In the genomic region with DNA sequence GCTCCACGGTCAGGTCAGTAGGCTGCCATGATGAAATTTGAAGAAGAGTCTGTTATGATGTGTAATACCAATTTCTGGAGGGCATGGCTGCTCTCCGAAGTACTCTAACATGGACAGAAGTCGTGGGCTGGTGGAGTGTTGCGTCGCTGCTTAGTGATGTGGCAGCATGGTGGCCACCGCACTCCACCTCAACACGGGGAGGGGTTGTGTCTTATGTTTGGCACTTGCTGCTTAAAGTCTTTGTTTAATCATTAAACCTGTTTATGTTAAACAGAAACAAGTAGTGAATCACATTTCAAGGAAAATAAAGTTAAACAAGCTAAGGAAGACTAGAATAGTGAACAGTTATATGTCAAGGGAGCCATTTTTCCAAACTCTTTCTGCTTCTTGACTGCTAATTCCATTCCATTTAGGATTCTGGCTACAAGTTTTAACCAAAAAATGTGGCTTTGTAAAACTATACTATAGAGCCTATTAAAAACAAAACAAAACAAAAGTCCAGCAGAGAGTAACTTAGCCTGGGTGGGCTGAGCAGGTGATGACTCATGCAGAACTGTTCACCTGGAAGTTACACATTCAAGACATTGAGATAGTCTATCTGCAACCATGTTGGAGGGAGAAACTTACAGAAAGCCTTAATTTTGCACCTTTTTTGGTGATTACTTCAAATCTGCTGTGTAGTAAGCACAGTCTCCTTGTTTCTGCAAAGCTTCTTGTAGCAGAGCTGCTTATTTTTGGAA, we compare ENCODE assay signal across 24 cellular contexts. TPM values are rescaled to one million over a fixed set of nuclear protein-coding genes. Genes with fewer than 3 reads are reported as not detected.
DNase-seq lines count a peak whose midpoint lies in the region; ATAC-seq and TF ChIP-seq lines count a peak whose summit lies in the region.
"Had no signal": no experiment of that assay in that cellular context is flagged by ENCODE, and none has a peak within 500 bp of the region (broad histone marks: within the 10 kb centered on the region; RNA-seq: fewer than 3 reads in every experiment).

No MANE protein-coding gene starts in this region.

- TF ChIP-seq CTCF in GM23338 (conservative IDR thresholded peaks at IDR 0.05; ENCODE audit: low read depth in 2 of 2) (no peak), nephron (IDR thresholded peaks at IDR 0.05; ENCODE audit: unreplicated experiment in 3 of 3) (no peak)

- no peak overlapping the region for H3K18ac ChIP-seq in mesendoderm (ENCODE audit: low read length)

- H4K8ac ChIP-seq in mesendoderm (ENCODE audit: low read depth, low read length): no peak overlapping the region

- no peaks in the 10 kb centered on the region for H3K79me1 ChIP-seq in mesendoderm (ENCODE audit: low read length)

- H3K27ac Mint-ChIP-seq in GM23338: no peak overlapping the region; the same call in 1 of the 2 replicates
- H3K27ac Mint-ChIP-seq in nephron: peak overlapping the region; percentile 63 to 86 (median 80)
- H3K27ac Mint-ChIP-seq: CD14-positive monocyte had no signal

- H3K36me3 Mint-ChIP-seq in GM23338 (ENCODE audit: low read depth) (peaks cover 4% of the 10 kb centered on the region; the same call in 1 of the 3 replicates), nephron (ENCODE audit: low read depth) (peaks cover 15% of the 10 kb centered on the region)
- H3K36me3 Mint-ChIP-seq: CD14-positive monocyte had no signal

- no peak overlapping the region for H3K23ac ChIP-seq in mesendoderm (ENCODE audit: low read length)

- DNase-seq in GM23338 (ENCODE audit: low spot score) (no peak), HT-29 (ENCODE audit: low spot score) (peak; percentile 58), astrocyte of the hippocampus (ENCODE audit: low read depth, low spot score) (peak; percentile 12), mesendoderm (no peak), COR-L47 (lab: John Stamatoyannopoulos, UW) (no peak), ACHN (no peak)
- DNase-seq: activated CD4-positive, alpha-beta T cell treated with anti-CD3 and anti-CD28 coated beads, Interleukin-2, amount 50 U/mL, for 1 hour; activated naive CD4-positive, alpha-beta T cell treated with Interleukin-2 at 50 U/mL for 16 hours; adrenal gland; DMS79 treated with DMSO at 0.1 percent for 48 hours; GDM1; Kasumi-1; NCI-H1436 treated with DMSO at 0.1 percent for 48 hours; NCI-H2107; NCI-H748 treated with DMSO at 0.1 percent for 48 hours; ovary; retina; SIG-M5; stimulated activated naive CD4-positive, alpha-beta T cell; upper lobe of left lung; WERI-Rb-1 had no signal

- no peaks in the 10 kb centered on the region for H3K9me3 Mint-ChIP-seq in GM23338
- H3K9me3 Mint-ChIP-seq in nephron: no peaks in the 10 kb centered on the region
- H3K9me3 Mint-ChIP-seq: CD14-positive monocyte had no signal

- H2AK5ac ChIP-seq in mesendoderm (ENCODE audit: low read length): no peak overlapping the region

- H3K9ac ChIP-seq in mesendoderm (ENCODE audit: low read length): no peak overlapping the region

- H2AFZ ChIP-seq in GM23338: no peak overlapping the region

- H3K4me1 ChIP-seq in GM23338 (ENCODE audit: insufficient read depth) (peaks cover 35% of the 10 kb centered on the region), mesendoderm (ENCODE audit: control insufficient read depth, low read depth, low read length) (no peaks in the 10 kb centered on the region)
- H3K4me1 ChIP-seq: adrenal gland, upper lobe of left lung had no signal

- no peak overlapping the region for H2BK120ac ChIP-seq in mesendoderm (ENCODE audit: low read depth, low read length)

- H3K4me2 ChIP-seq in GM23338 (peak overlapping the region; percentile 44), mesendoderm (ENCODE audit: low read length) (no peak overlapping the region)

- no peaks in the 10 kb centered on the region for H3F3A ChIP-seq in GM23338 (replicated peaks; ENCODE audit: low read depth)

- H2BK5ac ChIP-seq in mesendoderm (ENCODE audit: low read length): no peak overlapping the region

- H4K20me1 ChIP-seq in GM23338 (replicated peaks; ENCODE audit: insufficient read depth): no peaks in the 10 kb centered on the region

- in situ Hi-C loops in ACHN (cut with HindIII; ENCODE audit: low pct_ligation_motif_present, low pct_unique_long_range_greater_than_20kb, low sequenced_read_pairs): no loop called here

- H3K27me3 ChIP-seq in GM23338 (ENCODE audit: insufficient read depth): no peaks in the 10 kb centered on the region
- H3K27me3 ChIP-seq in mesendoderm (ENCODE audit: insufficient read depth, low read length, poor library complexity): no peaks in the 10 kb centered on the region
- H3K27me3 ChIP-seq: adrenal gland, ovary, upper lobe of left lung had no signal

- H3K79me2 ChIP-seq in GM23338 (replicated peaks; ENCODE audit: insufficient read depth) (0 out of 2 replicates have a peak, but pooled peaks cover 6% of the 10 kb centered on the region), mesendoderm (ENCODE audit: control insufficient read depth, insufficient read depth, low read length) (peaks cover 8% of the 10 kb centered on the region)

- peaks cover 1% of the 10 kb centered on the region for H3K27me3 Mint-ChIP-seq in GM23338 (ENCODE audit: insufficient read depth, low read depth, poor library complexity)
- no peaks in the 10 kb centered on the region for H3K27me3 Mint-ChIP-seq in nephron (ENCODE audit: low read depth)

- H2BK15ac ChIP-seq in mesendoderm (replicated peaks; ENCODE audit: low read depth): no peak overlapping the region

- H3K27ac ChIP-seq in GM23338 (ENCODE audit: low read depth) (peak overlapping the region; percentile 61), mesendoderm (ENCODE audit: low read depth, low read length) (no peak overlapping the region)
- H3K27ac ChIP-seq: adrenal gland, ovary, skin epidermis, upper lobe of left lung, WERI-Rb-1 had no signal

- no peak overlapping the region for H3K4ac ChIP-seq in mesendoderm (ENCODE audit: low read depth, low read length)

- no peak overlapping the region for H3K4me3 Mint-ChIP-seq in GM23338
- no peak overlapping the region for H3K4me3 Mint-ChIP-seq in nephron
- H3K4me3 Mint-ChIP-seq: CD14-positive monocyte had no signal

- WGBS in mesendoderm (ENCODE audit: extremely low coverage, insufficient coverage, low lambda C conversion rate): no CpG with 5 or more reads among the region's 7 CpGs

- no peaks in the 10 kb centered on the region for H3K9me2 ChIP-seq in GM23338 (ENCODE audit: insufficient read depth)

- H3K4me1 Mint-ChIP-seq in GM23338 (peaks cover 40% of the 10 kb centered on the region), nephron (peaks cover 10% of the 10 kb centered on the region)
- H3K4me1 Mint-ChIP-seq: CD14-positive monocyte had no signal

- H3K36me3 ChIP-seq in GM23338 (ENCODE audit: insufficient read depth) (no peaks in the 10 kb centered on the region), mesendoderm (ENCODE audit: control insufficient read depth, insufficient read depth, low read length) (no peaks in the 10 kb centered on the region)
- H3K36me3 ChIP-seq: adrenal gland, ovary, WERI-Rb-1 had no signal

- no peak overlapping the region for H3K4me3 ChIP-seq in GM23338
- H3K4me3 ChIP-seq in mesendoderm (ENCODE audit: low read length): no peak overlapping the region
- H3K4me3 ChIP-seq: adrenal gland, ovary, skin epidermis, upper lobe of left lung had no signal

- H3K56ac ChIP-seq in mesendoderm (ENCODE audit: low read length): no peak overlapping the region

- no peak overlapping the region for H4K5ac ChIP-seq in mesendoderm (ENCODE audit: low read length)

- no peak for ATAC-seq in GM23338

TF ChIP-seq in GM23338, 12 proteins besides CTCF, POLR2A, EP300 and RAD21 (continues in another document):
- TF ChIP-seq STAT1 (IDR thresholded peaks at IDR 0.05; ENCODE audit: unreplicated experiment): no peak

RNA-seq across cellular contexts. Expression of a gene that starts 9.5 kb away (rescaled TPM):
- total RNA-seq in GM23338 (2014; rRNA removed; shearing (Covaris generic)): 7.7 and 9.9 TPM in 2 replicates
- 8.8 and 11.1 TPM in 2 replicates for polyA plus RNA-seq in GM23338 (2016; fragmentation: Nextera tagmentation; extraction: Ambion mirVana)
- 3.3 and 5.0 TPM in 2 replicates for total RNA-seq in HT-29 (2014; rRNA removed; shearing (Covaris generic))
- 9.2 TPM for polyA plus RNA-seq in mesendoderm (2013, experiment 1 of 2)
- polyA plus RNA-seq in mesendoderm (2013, experiment 2 of 2): 9.3 TPM

RNA-seq across cellular contexts. Expression of a gene that starts 41.3 kb away (rescaled TPM):
- 11.5 and 12.3 TPM in 2 replicates for total RNA-seq in GM23338 (2014; rRNA removed; shearing (Covaris generic))
- polyA plus RNA-seq in GM23338 (2016; fragmentation: Nextera tagmentation; extraction: Ambion mirVana): 2.5 and 3.6 TPM in 2 replicates
- 18.7 and 22.0 TPM in 2 replicates for total RNA-seq in HT-29 (2014; rRNA removed; shearing (Covaris generic))
- polyA plus RNA-seq in mesendoderm (2013, experiment 1 of 2): 6.9 TPM
- polyA plus RNA-seq in mesendoderm (2013, experiment 2 of 2): 6.8 TPM

Comparison
In these comparisons a context has a peak if more than half of its experiments do, and no peak if none do; other contexts are left out.
1. DNase-seq: peak in HT-29 (single experiment) and astrocyte of the hippocampus (single experiment); none in GM23338 (single experiment), mesendoderm (single experiment), COR-L47 (single experiment) and ACHN (single experiment).